14 cellular contexts compared by ENCODE assay signal in genomic region chr17:55388842-55389241, GRCh38. TPM values are rescaled to one million over a fixed set of nuclear protein-coding genes. Genes with fewer than 3 reads are reported as not detected.
A peak's percentile ranks its signal among the peaks of the same experiment; 100 is the strongest.
DNase-seq lines count a peak whose midpoint lies in the region; ATAC-seq and TF ChIP-seq lines count a peak whose summit lies in the region.
"Had no signal": no experiment of that assay in that cellular context is flagged by ENCODE, and none has a peak within 500 bp of the region (broad histone marks: within the 10 kb centered on the region; RNA-seq: fewer than 3 reads in every experiment).

No MANE protein-coding gene starts in this region.

- peak; percentile 51 for ATAC-seq in Right ventricle myocardium inferior
- no peak for ATAC-seq in HG03196 (IDR thresholded peaks at IDR 0.05; ENCODE audit: unreplicated experiment)
- no peak for ATAC-seq in HG03159 (IDR thresholded peaks at IDR 0.05; ENCODE audit: unreplicated experiment)
- no peak for ATAC-seq in GM18517 (IDR thresholded peaks at IDR 0.05; ENCODE audit: unreplicated experiment)

- H3K9me3 Mint-ChIP-seq in mesothelial cell of epicardium, result no peaks in the 10 kb centered on the region

- H3K4me3 ChIP-seq in right atrium auricular region, result no peak overlapping the region
- H3K4me3 ChIP-seq: BLaER1 treated with 17β-estradiol and CSF1 and Interleukin-3, amounts not matched to agents 10 nM and 100 nM had no signal

- H3K36me3 ChIP-seq in right atrium auricular region, result peaks cover 14% of the 10 kb centered on the region

- H3K27ac Mint-ChIP-seq in mesothelial cell of epicardium, result peak overlapping the region; percentile 1

- peaks cover 7% of the 10 kb centered on the region for H3K36me3 Mint-ChIP-seq in mesothelial cell of epicardium

- TF ChIP-seq CTCF in right atrium auricular region (IDR thresholded peaks at IDR 0.05) (no peak), mesothelial cell of epicardium (IDR thresholded peaks at IDR 0.05; ENCODE audit: unreplicated experiment) (no peak)

- no peak overlapping the region for H3K27ac ChIP-seq in right atrium auricular region
- H3K27ac ChIP-seq in temporal lobe (ENCODE audit: low read depth, low read length), result peak overlapping the region; percentile 9
- H3K27ac ChIP-seq: BLaER1 treated with 17β-estradiol and CSF1 and Interleukin-3, amounts not matched to agents 10 nM and 100 nM had no signal

- no peaks in the 10 kb centered on the region for H3K27me3 Mint-ChIP-seq in mesothelial cell of epicardium (ENCODE audit: low read depth)

- H3K4me3 Mint-ChIP-seq in mesothelial cell of epicardium, result no peak overlapping the region

- peaks cover 0 to 17% of the 10 kb centered on the region in 2 donors for H3K4me1 ChIP-seq in right atrium auricular region

- intact Hi-C loops in Right ventricle myocardium inferior (cut with DNase I), result no loop called here

- H3K9me3 ChIP-seq in right atrium auricular region, result no peaks in the 10 kb centered on the region
- H3K9me3 ChIP-seq: BLaER1 treated with 17β-estradiol and CSF1 and Interleukin-3, amounts not matched to agents 10 nM and 100 nM had no signal

- H3K27me3 ChIP-seq in right atrium auricular region, result no peaks in the 10 kb centered on the region
- H3K27me3 ChIP-seq: BLaER1 treated with 17β-estradiol and CSF1 and Interleukin-3, amounts not matched to agents 10 nM and 100 nM had no signal

- no peak for DNase-seq in Right ventricle myocardium inferior (ENCODE audit: missing footprints)
- DNase-seq in right atrium auricular region (ENCODE audit: low spot score), result no peak
- DNase-seq in ecto neural progenitor cell (ENCODE audit: low spot score), result peak; percentile 56
- no peak for DNase-seq in mesothelial cell of epicardium (ENCODE audit: low spot score in 2 of 2, unreplicated experiment in 2 of 2)
- DNase-seq: GF-D8, NCI-H187, NCI-H345, NCI-H526, SHP77 treated with DMSO at 0.1 percent for 48 hours had no signal

- peaks cover 16% of the 10 kb centered on the region for H3K4me1 Mint-ChIP-seq in mesothelial cell of epicardium

RNA-seq across cellular contexts. Expression of gene MMD, which starts 32.8 kb away (rescaled TPM):
- 15.1 TPM for total RNA-seq in Right ventricle myocardium inferior
- total RNA-seq in right atrium auricular region, result 10 to 100 TPM; 12.5 to 17.5 TPM
- total RNA-seq in mesothelial cell of epicardium, result 36.6 to 42.4 TPM (median 37.6 TPM) in 3 replicates
- 142 TPM for total RNA-seq in temporal lobe
